In the genomic region with DNA sequence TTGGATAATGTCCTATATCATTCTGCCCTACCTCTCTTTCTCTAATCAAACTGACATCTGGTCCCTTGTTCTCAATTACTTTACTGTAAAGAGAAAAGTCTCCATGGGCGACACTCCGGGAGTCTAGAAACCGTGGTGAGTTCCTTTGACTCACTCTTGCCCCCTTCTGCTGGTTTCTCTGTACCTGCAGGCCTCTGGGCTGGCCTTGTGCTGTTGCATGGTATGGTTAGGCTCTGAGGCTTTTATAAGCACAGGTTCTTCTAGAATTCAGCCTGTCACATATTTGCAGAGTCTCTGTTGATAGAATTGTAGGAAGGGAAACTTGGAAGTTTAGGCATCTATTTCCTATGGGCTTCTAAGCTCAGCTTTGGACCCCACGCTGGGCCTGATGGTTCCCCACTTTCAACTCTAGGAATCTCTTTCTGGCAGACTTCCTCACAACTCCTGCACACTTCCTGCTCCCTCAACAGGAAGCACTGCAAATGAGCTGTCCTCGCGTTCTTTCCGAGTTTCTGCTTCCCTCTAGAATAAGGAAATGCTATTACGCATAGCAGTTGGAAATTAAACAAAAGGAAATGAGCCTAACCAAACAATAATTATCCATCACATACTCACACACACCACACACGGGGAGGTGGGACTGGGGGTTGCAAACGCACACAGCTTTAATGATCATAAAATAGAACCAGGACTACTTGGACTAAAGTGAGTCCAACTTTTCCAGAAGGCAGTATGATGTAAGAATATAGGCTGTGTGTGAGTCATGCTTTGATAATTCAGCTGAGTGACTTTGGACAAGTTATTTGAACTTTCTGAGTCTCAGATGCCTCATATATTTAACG, we compare ENCODE assay signal across 9 cellular contexts.
DNase-seq lines count a peak whose midpoint lies in the region; ATAC-seq, FAIRE-seq and TF ChIP-seq lines count a peak whose summit lies in the region.
"Had no signal": no experiment of that assay in that cellular context is flagged by ENCODE, and none has a peak within 500 bp of the region (broad histone marks: within the 10 kb centered on the region; RNA-seq: fewer than 3 reads in every experiment).

No MANE protein-coding gene starts in this region.

- no peak overlapping the region for H2AFZ ChIP-seq in HepG2 (ENCODE audit: low read length)

- H3K9ac ChIP-seq in HepG2 (ENCODE audit: insufficient read depth, low read depth, low read length) = no peak overlapping the region

- 30% methylated on average over 11 of the region's 11 CpGs for WGBS in HepG2 (ENCODE audit: low lambda C conversion rate)

- DNase-seq in HT1080 (ENCODE audit: low read depth) = peak; percentile 79
- peak; percentile 51 for DNase-seq in bronchial epithelial cell (ENCODE audit: low read depth)
- no peak for DNase-seq in HepG2 (ENCODE audit: low spot score)
- no peak for DNase-seq in NCI-H2081 (lab: John Stamatoyannopoulos, UW)
- no peak for DNase-seq in stimulated activated CD4-positive, alpha-beta T cell treated with anti-CD3 and anti-CD28 coated beads, Interleukin-2, amount 100 ng/mL, for 48 hours

- no peak for TF ChIP-seq EP300 in HepG2 (IDR thresholded peaks at IDR 0.05; ENCODE audit: low read depth in 2 of 2, low read length in 2 of 2)
- no peak for TF ChIP-seq EP300 in HepG2 (CRISPR knock-in tag; IDR thresholded peaks at IDR 0.05; ENCODE audit: borderline replicate concordance)

- POLR2A ChIA-PET in HepG2 (lab: Yijun Ruan, JAX) = no interaction called here

- H3K79me2 ChIP-seq in HepG2 (ENCODE audit: insufficient read depth, low read length) = no peaks in the 10 kb centered on the region

- H4K20me1 ChIP-seq in HepG2 (ENCODE audit: insufficient read depth, low read length) = no peaks in the 10 kb centered on the region

- no peak overlapping the region for H3K27ac ChIP-seq in HepG2 (ENCODE audit: extremely low read length, insufficient read depth, low read length)

- H3K4me2 ChIP-seq in HepG2 (ENCODE audit: low read depth, low read length) = no peak overlapping the region

- no peak for TF ChIP-seq RAD21 in HepG2 (CRISPR knock-in tag; IDR thresholded peaks at IDR 0.05)

- H3K36me3 ChIP-seq in bronchial epithelial cell (ENCODE audit: control insufficient read depth, insufficient read depth, low read length) (no peaks in the 10 kb centered on the region), HepG2 (replicated peaks in 1 of 2; ENCODE audit: control insufficient read depth in 1 of 2, insufficient read depth in 2 of 2, low read length in 2 of 2) (no peaks in the 10 kb centered on the region)

- CTCF ChIA-PET in HepG2 (lab: Yijun Ruan, JAX; ENCODE audit: low intra/inter-chr PET ratio, low total read pairs) = no interaction called here

- no peak overlapping the region for H3K4me3 ChIP-seq in bronchial epithelial cell (ENCODE audit: low read depth, low read length)
- H3K4me3 ChIP-seq in HepG2 (replicated peaks in 1 of 3; ENCODE audit: insufficient read depth in 1 of 3, low read depth in 2 of 3, low read length in 3 of 3) = no peak overlapping the region

- TF ChIP-seq CTCF in bronchial epithelial cell (IDR thresholded peaks at IDR 0.05; ENCODE audit: insufficient read depth, low read length, severe bottlenecking) (no peak), HepG2 (CRISPR knock-in tag; IDR thresholded peaks at IDR 0.05) (no peak)

- no peak for TF ChIP-seq POLR2A in HepG2 (IDR thresholded peaks at IDR 0.05; ENCODE audit: insufficient read depth in 1 of 2, low read depth in 2 of 2, low read length in 2 of 2)

- intact Hi-C loops in HepG2 (cut with micrococcal nuclease; ENCODE audit: unreplicated experiment) = no loop called here

- no TSS peak for BruUV-seq in HepG2 (replicated peaks; lab: Mats Ljungman, UMichigan)

- ATAC-seq in HepG2 (peak; percentile 76), GM18873 (IDR thresholded peaks at IDR 0.05; ENCODE audit: low FRiP score, unreplicated experiment) (no peak), HG03175 (IDR thresholded peaks at IDR 0.05; ENCODE audit: unreplicated experiment) (no peak)

- H3K9me3 ChIP-seq in HepG2 (ENCODE audit: low read length) = no peaks in the 10 kb centered on the region

- FAIRE-seq in A204.1 (lab: Jason Lieb, UNC) (peak; percentile 89), bronchial epithelial cell (lab: Jason Lieb, UNC) (no peak), HepG2 (lab: Jason Lieb, UNC) (no peak)
- FAIRE-seq: D721Med had no signal

- no peaks in the 10 kb centered on the region for H3K27me3 ChIP-seq in bronchial epithelial cell (ENCODE audit: control insufficient read depth, insufficient read depth, low read length)
- H3K27me3 ChIP-seq in HepG2 (ENCODE audit: control insufficient read depth in 1 of 2, insufficient read depth in 2 of 2, low read length in 2 of 2) = no peaks in the 10 kb centered on the region; a peak in 1 of 5 replicates

- peaks cover 9% of the 10 kb centered on the region; the same call in 1 of the 2 replicates for H3K4me1 ChIP-seq in HepG2 (ENCODE audit: insufficient read depth, low read length)

- in situ Hi-C loops in HepG2 (cut with HindIII; ENCODE audit: extremely low pct_ligation_motif_present, low pct_unique_long_range_greater_than_20kb) = no loop called here

TF ChIP-seq in HepG2, 621 proteins besides CTCF, POLR2A, EP300 and RAD21:
- TF ChIP-seq ZNF317 (CRISPR knock-in tag; IDR thresholded peaks at IDR 0.05) = no peak
- TF ChIP-seq, protein P1, sequence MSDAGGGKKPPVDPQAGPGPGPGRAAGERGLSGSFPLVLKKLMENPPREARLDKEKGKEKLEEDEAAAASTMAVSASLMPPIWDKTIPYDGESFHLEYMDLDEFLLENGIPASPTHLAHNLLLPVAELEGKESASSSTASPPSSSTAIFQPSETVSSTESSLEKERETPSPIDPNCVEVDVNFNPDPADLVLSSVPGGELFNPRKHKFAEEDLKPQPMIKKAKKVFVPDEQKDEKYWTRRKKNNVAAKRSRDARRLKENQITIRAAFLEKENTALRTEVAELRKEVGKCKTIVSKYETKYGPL (CRISPR knock-in tag; IDR thresholded peaks at IDR 0.05) = no peak
- TF ChIP-seq FOSL2 (CRISPR knock-in tag; IDR thresholded peaks at IDR 0.05) = peak; percentile 55
- no peak for TF ChIP-seq ZSCAN31 (CRISPR knock-in tag; IDR thresholded peaks at IDR 0.05; ENCODE audit: low read depth)
- TF ChIP-seq ZNF33B (CRISPR knock-in tag; IDR thresholded peaks at IDR 0.05) = no peak
- TF ChIP-seq ATF4 (CRISPR knock-in tag; IDR thresholded peaks at IDR 0.05) = peak in 1 of 2 experiments; percentile 56; a peak in 2 of 4 replicates

Comparison
In these comparisons a context has a peak if more than half of its experiments do, and no peak if none do; other contexts are left out.
1. DNase-seq: peak in HT1080 (single experiment) and bronchial epithelial cell (single experiment); none in HepG2 (single experiment), NCI-H2081 (0 of 2) and stimulated activated CD4-positive, alpha-beta T cell treated with anti-CD3 and anti-CD28 coated beads, Interleukin-2, amount 100 ng/mL, for 48 hours (0 of 2).